Comparison of ENCODE assay signal across 9 cellular contexts in genomic region chr20:11585752-11586352, GRCh38.
DNase-seq lines count a peak whose midpoint lies in the region; ATAC-seq and TF ChIP-seq lines count a peak whose summit lies in the region.
"Had no signal": no experiment of that assay in that cellular context is flagged by ENCODE, and none has a peak within 500 bp of the region (broad histone marks: within the 10 kb centered on the region; RNA-seq: fewer than 3 reads in every experiment).

No MANE protein-coding gene starts in this region.

- ATAC-seq in GM18511 (IDR thresholded peaks at IDR 0.05; ENCODE audit: unreplicated experiment): no peak

- H3K9me3 Mint-ChIP-seq in activated naive CD4-positive, alpha-beta T cell treated with anti-CD3 and anti-CD28 coated beads, Interleukin-2, amount 10 ng/mL, durations not matched to agents 7 days and 5 days: peaks cover 3% of the 10 kb centered on the region

- H3K9me2 ChIP-seq in PC-9 (ENCODE audit: insufficient read depth): no peaks in the 10 kb centered on the region

- no peaks in the 10 kb centered on the region for H3K79me2 ChIP-seq in PC-9 (ENCODE audit: low read depth)

- no peaks in the 10 kb centered on the region for H4K20me1 ChIP-seq in PC-9 (ENCODE audit: insufficient read depth)

- H3K4me2 ChIP-seq in PC-9: no peak overlapping the region

- CTCF ChIA-PET in PC-9 (lab: Charles Lee): no interaction called here
- CTCF ChIA-PET in activated naive CD4-positive, alpha-beta T cell treated with anti-CD3 and anti-CD28 coated beads, Interleukin-2, amount 10 ng/mL, durations not matched to agents 7 days and 5 days (lab: Charles Lee): no interaction called here

- H3K9me3 ChIP-seq in PC-9 (ENCODE audit: insufficient read depth, low read depth): no peaks in the 10 kb centered on the region

- peak; percentile 42; the same call in 1 of the 2 replicates for TF ChIP-seq RAD21 in Ishikawa (IDR thresholded peaks at IDR 0.05; ENCODE audit: low read depth)

- no peak overlapping the region for H3K4me3 ChIP-seq in PC-9
- no peak overlapping the region for H3K4me3 ChIP-seq in fibroblast of the aortic adventitia (ENCODE audit: low read depth, low read length)

- H3K4me1 ChIP-seq in PC-9 (replicated peaks; ENCODE audit: insufficient read depth): no peaks in the 10 kb centered on the region

- no peak overlapping the region for H3K27ac Mint-ChIP-seq in activated naive CD4-positive, alpha-beta T cell treated with anti-CD3 and anti-CD28 coated beads, Interleukin-2, amount 10 ng/mL, durations not matched to agents 7 days and 5 days

- TF ChIP-seq CTCF in PC-9 (conservative IDR thresholded peaks at IDR 0.05) (peak; percentile 62), fibroblast of the aortic adventitia (IDR thresholded peaks at IDR 0.05; ENCODE audit: insufficient read depth, low read length) (peak; percentile 22)

- no peak overlapping the region for H2AFZ ChIP-seq in PC-9

- H3K27ac ChIP-seq in PC-9: no peak overlapping the region

- DNase-seq in A172 (ENCODE audit: low spot score) (peak; percentile 13), PC-9 (no peak), fibroblast of the aortic adventitia (ENCODE audit: low read depth) (peak; percentile 15)
- DNase-seq in activated naive CD4-positive, alpha-beta T cell treated with anti-CD3 and anti-CD28 coated beads, Interleukin-2, amount 10 ng/mL, durations not matched to agents 7 days and 5 days: no peak
- no peak for DNase-seq in activated naive CD4-positive, alpha-beta T cell (lab: John Stamatoyannopoulos, UW)
- no peak for DNase-seq in activated CD4-positive, alpha-beta T cell treated with anti-CD3 and anti-CD28 coated beads, Interleukin-2, amount 50 U/mL, for 48 hours
- DNase-seq: activated CD4-positive, alpha-beta T cell treated with anti-CD3 and anti-CD28 coated beads, Interleukin-2, amount 50 U/mL, for 4 hours had no signal

- POLR2A ChIA-PET in PC-9 (lab: Charles Lee; ENCODE audit: unreplicated experiment): no interaction called here

- no peaks in the 10 kb centered on the region for H3K27me3 Mint-ChIP-seq in activated naive CD4-positive, alpha-beta T cell treated with anti-CD3 and anti-CD28 coated beads, Interleukin-2, amount 10 ng/mL, durations not matched to agents 7 days and 5 days

- no peaks in the 10 kb centered on the region for H3K36me3 ChIP-seq in PC-9 (ENCODE audit: low read depth)

- no peaks in the 10 kb centered on the region for H3K36me3 Mint-ChIP-seq in activated naive CD4-positive, alpha-beta T cell treated with anti-CD3 and anti-CD28 coated beads, Interleukin-2, amount 10 ng/mL, durations not matched to agents 7 days and 5 days

- no peak overlapping the region for H3K4me3 Mint-ChIP-seq in activated naive CD4-positive, alpha-beta T cell treated with anti-CD3 and anti-CD28 coated beads, Interleukin-2, amount 10 ng/mL, durations not matched to agents 7 days and 5 days

- no peaks in the 10 kb centered on the region for H3F3A ChIP-seq in PC-9 (ENCODE audit: insufficient read depth, low read depth)

- TF ChIP-seq EP300 in Ishikawa (IDR thresholded peaks at IDR 0.05; ENCODE audit: borderline replicate concordance): no peak

- H3K4me1 Mint-ChIP-seq in activated naive CD4-positive, alpha-beta T cell treated with anti-CD3 and anti-CD28 coated beads, Interleukin-2, amount 10 ng/mL, durations not matched to agents 7 days and 5 days: no peaks in the 10 kb centered on the region

- H3K27me3 ChIP-seq in PC-9 (ENCODE audit: insufficient read depth, low read depth): no peaks in the 10 kb centered on the region

- intact Hi-C loops in PC-9 (cut with micrococcal nuclease; ENCODE audit: unreplicated experiment): no loop called here

- BruUV-seq in PC-9 (replicated peaks; lab: Mats Ljungman, UMichigan): no TSS peak

TF ChIP-seq in Ishikawa, 13 proteins besides CTCF, POLR2A, EP300 and RAD21:
- TF ChIP-seq TCF12 (IDR thresholded peaks at IDR 0.05; ENCODE audit: low read depth) (no peak), NFIC (IDR thresholded peaks at IDR 0.05) (no peak), CREB1 (IDR thresholded peaks at IDR 0.05; ENCODE audit: low read depth) (no peak), YY1 (IDR thresholded peaks at IDR 0.05; ENCODE audit: low read depth) (no peak), TAF1 (IDR thresholded peaks at IDR 0.05; ENCODE audit: low read depth) (no peak), EGR1 (IDR thresholded peaks at IDR 0.05) (no peak), MAX (IDR thresholded peaks at IDR 0.05) (no peak), CEBPB (IDR thresholded peaks at IDR 0.05) (no peak), ZBTB7A (IDR thresholded peaks at IDR 0.05; ENCODE audit: low read depth) (no peak), TEAD4 (IDR thresholded peaks at IDR 0.05) (no peak), FOXM1 (IDR thresholded peaks at IDR 0.05; ENCODE audit: borderline replicate concordance, low read depth) (no peak), USF1 (IDR thresholded peaks at IDR 0.05) (no peak)
- TF ChIP-seq, protein P1, sequence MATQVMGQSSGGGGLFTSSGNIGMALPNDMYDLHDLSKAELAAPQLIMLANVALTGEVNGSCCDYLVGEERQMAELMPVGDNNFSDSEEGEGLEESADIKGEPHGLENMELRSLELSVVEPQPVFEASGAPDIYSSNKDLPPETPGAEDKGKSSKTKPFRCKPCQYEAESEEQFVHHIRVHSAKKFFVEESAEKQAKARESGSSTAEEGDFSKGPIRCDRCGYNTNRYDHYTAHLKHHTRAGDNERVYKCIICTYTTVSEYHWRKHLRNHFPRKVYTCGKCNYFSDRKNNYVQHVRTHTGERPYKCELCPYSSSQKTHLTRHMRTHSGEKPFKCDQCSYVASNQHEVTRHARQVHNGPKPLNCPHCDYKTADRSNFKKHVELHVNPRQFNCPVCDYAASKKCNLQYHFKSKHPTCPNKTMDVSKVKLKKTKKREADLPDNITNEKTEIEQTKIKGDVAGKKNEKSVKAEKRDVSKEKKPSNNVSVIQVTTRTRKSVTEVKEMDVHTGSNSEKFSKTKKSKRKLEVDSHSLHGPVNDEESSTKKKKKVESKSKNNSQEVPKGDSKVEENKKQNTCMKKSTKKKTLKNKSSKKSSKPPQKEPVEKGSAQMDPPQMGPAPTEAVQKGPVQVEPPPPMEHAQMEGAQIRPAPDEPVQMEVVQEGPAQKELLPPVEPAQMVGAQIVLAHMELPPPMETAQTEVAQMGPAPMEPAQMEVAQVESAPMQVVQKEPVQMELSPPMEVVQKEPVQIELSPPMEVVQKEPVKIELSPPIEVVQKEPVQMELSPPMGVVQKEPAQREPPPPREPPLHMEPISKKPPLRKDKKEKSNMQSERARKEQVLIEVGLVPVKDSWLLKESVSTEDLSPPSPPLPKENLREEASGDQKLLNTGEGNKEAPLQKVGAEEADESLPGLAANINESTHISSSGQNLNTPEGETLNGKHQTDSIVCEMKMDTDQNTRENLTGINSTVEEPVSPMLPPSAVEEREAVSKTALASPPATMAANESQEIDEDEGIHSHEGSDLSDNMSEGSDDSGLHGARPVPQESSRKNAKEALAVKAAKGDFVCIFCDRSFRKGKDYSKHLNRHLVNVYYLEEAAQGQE (IDR thresholded peaks at IDR 0.05; ENCODE audit: low read depth): no peak

Comparison
In these comparisons a context has a peak if more than half of its experiments do, and no peak if none do; other contexts are left out.
1. DNase-seq: peak in A172 (single experiment) and fibroblast of the aortic adventitia (single experiment); none in PC-9 (0 of 2), activated naive CD4-positive, alpha-beta T cell treated with anti-CD3 and anti-CD28 coated beads, Interleukin-2, amount 10 ng/mL, durations not matched to agents 7 days and 5 days (single experiment), activated naive CD4-positive, alpha-beta T cell (0 of 4) and activated CD4-positive, alpha-beta T cell treated with anti-CD3 and anti-CD28 coated beads, Interleukin-2, amount 50 U/mL, for 48 hours (0 of 2).